Comparison of ENCODE assay signal across 14 cellular contexts in genomic region chr16:30139895-30140481, GRCh38. TPM values are rescaled to one million over a fixed set of nuclear protein-coding genes. Genes with fewer than 3 reads are reported as not detected.
A peak's percentile ranks its signal among the peaks of the same experiment; 100 is the strongest.
DNase-seq lines count a peak whose midpoint lies in the region; ATAC-seq, FAIRE-seq and TF ChIP-seq lines count a peak whose summit lies in the region.
"Had no signal": no experiment of that assay in that cellular context is flagged by ENCODE, and none has a peak within 500 bp of the region (broad histone marks: within the 10 kb centered on the region; RNA-seq: fewer than 3 reads in every experiment).

No MANE protein-coding gene starts in this region.

- H2AFZ ChIP-seq in Karpas-422 (ENCODE audit: low read length), result peak overlapping the region; percentile 74

- H3K4me3 Mint-ChIP-seq in CD8-positive, alpha-beta memory T cell, result peak overlapping the region in 3 of 7 donors; percentile 3 to 56 (median 26)
- H3K4me3 Mint-ChIP-seq: stimulated activated effector memory CD8-positive, alpha-beta T cell treated with anti-CD3 and anti-CD28 coated beads, Interleukin-12 subunit alpha, Interleukin-12 subunit beta, amount 100 ng/mL, for 72 hours had no signal

- no peaks in the 10 kb centered on the region for H3K9me2 ChIP-seq in Karpas-422 (replicated peaks; ENCODE audit: insufficient read depth, low read length)

- intact Hi-C loops in left lung (cut with DNase I), result no loop called here
- intact Hi-C loops in cardiac septum (cut with DNase I), result no loop called here

- peaks cover 20% of the 10 kb centered on the region for H3K4me1 ChIP-seq in CD8-positive, alpha-beta memory T cell (ENCODE audit: insufficient read depth, low read length)
- peaks cover 5% of the 10 kb centered on the region for H3K4me1 ChIP-seq in Karpas-422 (ENCODE audit: low read length)
- H3K4me1 ChIP-seq in left lung, result peaks cover 0 to 32% of the 10 kb centered on the region in 2 donors

- ATAC-seq in left lung (peak; percentile 27), HG02870 (IDR thresholded peaks at IDR 0.05; ENCODE audit: unreplicated experiment) (no peak)
- ATAC-seq: stimulated activated effector memory CD8-positive, alpha-beta T cell treated with anti-CD3 and anti-CD28 coated beads, Interleukin-12 subunit alpha, Interleukin-12 subunit beta, amount 100 ng/mL, for 72 hours had no signal

- no peaks in the 10 kb centered on the region for H3K36me3 ChIP-seq in CD8-positive, alpha-beta memory T cell (ENCODE audit: insufficient read depth, low read length)
- H3K36me3 ChIP-seq in Karpas-422 (ENCODE audit: insufficient read depth, low read length) (no peaks in the 10 kb centered on the region), left lung (no peaks in the 10 kb centered on the region)
- H3K36me3 ChIP-seq: WERI-Rb-1 had no signal

- H3K4me3 ChIP-seq in CD8-positive, alpha-beta memory T cell (ENCODE audit: low read length), result no peak overlapping the region
- H3K4me3 ChIP-seq in Karpas-422 (ENCODE audit: low read length) (no peak overlapping the region), left lung (no peak overlapping the region)

- no peak for TF ChIP-seq CTCF in left lung (IDR thresholded peaks at IDR 0.05)

- POLR2A ChIA-PET in CD8-positive, alpha-beta memory T cell (lab: Charles Lee), result interaction anchor here (0.9 kb wide), 1 partner anchor 46 kb away, joined by 3 read pairs; no protein-coding TSS in a partner anchor

- no peaks in the 10 kb centered on the region for H4K20me1 ChIP-seq in Karpas-422 (ENCODE audit: insufficient read depth, low read depth, low read length)

- no peaks in the 10 kb centered on the region for H3K79me2 ChIP-seq in Karpas-422 (ENCODE audit: low read length)

- peaks cover 13 to 16% (median 16%) of the 10 kb centered on the region in 3 donors for H3K4me1 Mint-ChIP-seq in CD8-positive, alpha-beta memory T cell

- peak overlapping the region; percentile 11 for H3K4me2 ChIP-seq in Karpas-422 (ENCODE audit: low read depth, low read length, poor library complexity, severe bottlenecking)

- H3K36me3 Mint-ChIP-seq in CD8-positive, alpha-beta memory T cell, result peaks cover 0 to under 1% (median 0%) of the 10 kb centered on the region in 3 donors
- H3K36me3 Mint-ChIP-seq: stimulated activated effector memory CD8-positive, alpha-beta T cell treated with anti-CD3 and anti-CD28 coated beads, Interleukin-12 subunit alpha, Interleukin-12 subunit beta, amount 100 ng/mL, for 72 hours had no signal

- H3K27ac ChIP-seq in CD8-positive, alpha-beta memory T cell (ENCODE audit: low read depth, low read length), result no peak overlapping the region
- no peak overlapping the region for H3K27ac ChIP-seq in Karpas-422 (ENCODE audit: low read length)
- peak overlapping the region in 1 of 2 donors; percentile 54 for H3K27ac ChIP-seq in left lung
- H3K27ac ChIP-seq: WERI-Rb-1 had no signal

- H3K27me3 Mint-ChIP-seq in CD8-positive, alpha-beta memory T cell, result no peaks in the 10 kb centered on the region

- no peak for DNase-seq in CD8-positive, alpha-beta memory T cell
- DNase-seq in Karpas-422 (no peak), SHP77 treated with DMSO at 0.1 percent for 48 hours (lab: John Stamatoyannopoulos, UW) (peak; percentile 18), left lung (no peak), urothelium cell line (ENCODE audit: low spot score) (no peak), cardiac septum (ENCODE audit: low spot score) (no peak), 8988T (no peak)
- DNase-seq: cortex of kidney, foreskin fibroblast, NCI-H187 treated with DMSO at 0.1 percent for 48 hours, WERI-Rb-1 had no signal

- no peaks in the 10 kb centered on the region for H3K27me3 ChIP-seq in CD8-positive, alpha-beta memory T cell (ENCODE audit: insufficient read depth, low read length, poor library complexity, severe bottlenecking)
- H3K27me3 ChIP-seq in Karpas-422 (ENCODE audit: low read length) (no peaks in the 10 kb centered on the region), left lung (no peaks in the 10 kb centered on the region)

- no peaks in the 10 kb centered on the region for H3K9me3 ChIP-seq in CD8-positive, alpha-beta memory T cell (ENCODE audit: low read length)
- H3K9me3 ChIP-seq in Karpas-422 (ENCODE audit: low read length) (no peaks in the 10 kb centered on the region), left lung (no peaks in the 10 kb centered on the region)

- FAIRE-seq in urothelium cell line (lab: Jason Lieb, UNC), result no peak
- FAIRE-seq: RCC 7860 had no signal

- no peak overlapping the region for H3K9ac ChIP-seq in Karpas-422 (ENCODE audit: low read length)

- H3K27ac Mint-ChIP-seq in CD8-positive, alpha-beta memory T cell, result peak overlapping the region in 5 of 8 donors; percentile 9 to 85 (median 57)
- H3K27ac Mint-ChIP-seq: stimulated activated effector memory CD8-positive, alpha-beta T cell treated with anti-CD3 and anti-CD28 coated beads, Interleukin-12 subunit alpha, Interleukin-12 subunit beta, amount 100 ng/mL, for 72 hours had no signal

- H3K9me3 Mint-ChIP-seq in CD8-positive, alpha-beta memory T cell, result no peaks in the 10 kb centered on the region
- H3K9me3 Mint-ChIP-seq: stimulated activated effector memory CD8-positive, alpha-beta T cell treated with anti-CD3 and anti-CD28 coated beads, Interleukin-12 subunit alpha, Interleukin-12 subunit beta, amount 100 ng/mL, for 72 hours had no signal

- CTCF ChIA-PET in CD8-positive, alpha-beta memory T cell (lab: Charles Lee), result interaction anchor here (0.7 to 1.5 kb wide), 3 partner anchors 8 to 395 kb away, joined by 3 to 4 read pairs (median 3); no protein-coding TSS in a partner anchor

RNA-seq across cellular contexts. Expression of gene MAPK3, which starts 17.0 kb away (rescaled TPM):
- 10 to 100 TPM; 38.3 to 43.0 TPM for total RNA-seq in CD8-positive, alpha-beta memory T cell
- polyA plus RNA-seq in CD8-positive, alpha-beta memory T cell, result 7.0 TPM
- total RNA-seq in Karpas-422 (2014; rRNA removed; shearing (Covaris generic); ENCODE audit: low replicate concordance), result 29.9 and 55.6 TPM in 2 replicates
- total RNA-seq in left lung, result 10 to 100 TPM; 70.1 to 95.1 TPM
- 47.8 TPM for total RNA-seq in cardiac septum

RNA-seq across cellular contexts. Expression of gene GDPD3, which starts 26.7 kb away (rescaled TPM):
- 1 to 10 TPM; 4.7 to 5.3 TPM for total RNA-seq in CD8-positive, alpha-beta memory T cell
- polyA plus RNA-seq in CD8-positive, alpha-beta memory T cell, result not detected
- 2.1 and 3.3 TPM in 2 replicates for total RNA-seq in Karpas-422 (2014; rRNA removed; shearing (Covaris generic); ENCODE audit: low replicate concordance)
- 1 to 10 TPM; 5.6 to 9.0 TPM for total RNA-seq in left lung
- total RNA-seq in cardiac septum, result 3.0 TPM

RNA-seq across cellular contexts. Expression of gene CORO1A, which starts 43.4 kb away (rescaled TPM):
- total RNA-seq in CD8-positive, alpha-beta memory T cell, result 100 to 1,000 TPM; 889 to 952 TPM
- polyA plus RNA-seq in CD8-positive, alpha-beta memory T cell, result 1,446 TPM
- 362 and 820 TPM in 2 replicates for total RNA-seq in Karpas-422 (2014; rRNA removed; shearing (Covaris generic); ENCODE audit: low replicate concordance)
- 100 to 1,000 TPM in 1 of 2 donors, 10 to 100 TPM in 1; 29.3 to 172 TPM for total RNA-seq in left lung
- 7.4 TPM for total RNA-seq in cardiac septum

RNA-seq across cellular contexts. Expression of gene YPEL3, which starts 44.0 kb away (rescaled TPM):
- total RNA-seq in CD8-positive, alpha-beta memory T cell, result 10 to 100 TPM; 32.6 to 36.1 TPM
- 326 TPM for polyA plus RNA-seq in CD8-positive, alpha-beta memory T cell
- 62.1 and 93.0 TPM in 2 replicates for total RNA-seq in Karpas-422 (2014; rRNA removed; shearing (Covaris generic); ENCODE audit: low replicate concordance)
- total RNA-seq in left lung (10 to 100 TPM; 57.5 to 79.5 TPM), cardiac septum (43.2 TPM)

RNA-seq across cellular contexts. Expression of gene TBX6, which starts 48.3 kb away (rescaled TPM):
- under 1 TPM; 0.71 to 0.83 TPM for total RNA-seq in CD8-positive, alpha-beta memory T cell
- polyA plus RNA-seq in CD8-positive, alpha-beta memory T cell, result not detected
- total RNA-seq in Karpas-422 (2014; rRNA removed; shearing (Covaris generic); ENCODE audit: low replicate concordance), result 1.8 and 2.1 TPM in 2 replicates
- 1 to 10 TPM; 1.6 TPM for total RNA-seq in left lung
- total RNA-seq in cardiac septum, result 0.57 TPM
